Comparison of ENCODE assay signal across 1 cellular context in the genomic region with DNA sequence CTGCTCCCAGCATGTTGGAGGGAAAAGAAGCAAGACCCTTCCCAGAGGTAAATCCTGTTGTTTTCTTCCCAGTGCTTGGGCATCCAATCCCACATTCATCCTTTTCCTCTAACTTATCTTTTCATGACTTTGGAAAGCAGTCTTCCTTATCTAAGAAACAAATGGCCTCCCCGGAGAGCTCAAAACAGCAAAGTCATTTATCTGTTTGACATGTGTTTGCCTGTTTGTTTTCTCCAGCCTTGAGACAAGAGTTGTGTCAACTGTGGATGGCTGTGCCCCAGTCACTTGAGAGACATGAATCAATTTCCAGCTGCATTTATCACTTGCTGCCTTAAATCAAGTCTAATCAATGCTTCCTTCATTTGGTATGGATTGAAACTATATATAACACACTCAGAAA.
TF ChIP-seq lines count a peak whose summit lies in the region.

No MANE protein-coding gene starts in this region.

TF ChIP-seq in K562, 482 proteins besides CTCF, POLR2A, EP300 and RAD21 (continued from another document and continues in another):
- no peak for TF ChIP-seq REST (CRISPR knock-in tag; IDR thresholded peaks at IDR 0.05; ENCODE audit: low read depth)
- peak; percentile 64; the same call in 1 of the 2 replicates for TF ChIP-seq MTA3 (IDR thresholded peaks at IDR 0.05; ENCODE audit: borderline replicate concordance)
- TF ChIP-seq ZNF445 (CRISPR knock-in tag; IDR thresholded peaks at IDR 0.05; ENCODE audit: low read depth), result no peak
- TF ChIP-seq CBX3 (IDR thresholded peaks at IDR 0.05; ENCODE audit: borderline replicate concordance in 1 of 2, low read length in 2 of 2), result 0 out of 3 replicates have a peak, but pooled peaks of 1 of the 2 experiments have one; percentile 34
- peak; percentile 93 for TF ChIP-seq MAFG (tag; conservative IDR thresholded peaks at IDR 0.05)
- TF ChIP-seq RFX1 (IDR thresholded peaks at IDR 0.05), result peak; percentile 7; the same call in 1 of the 2 replicates
- no peak for TF ChIP-seq ZNF224 (CRISPR knock-in tag; IDR thresholded peaks at IDR 0.05)
- no peak for TF ChIP-seq ZFP1 (CRISPR knock-in tag; IDR thresholded peaks at IDR 0.05)
- no peak for TF ChIP-seq KLF1 (tag; IDR thresholded peaks at IDR 0.05)
- TF ChIP-seq FOXP4 (CRISPR knock-in tag; IDR thresholded peaks at IDR 0.05; ENCODE audit: borderline replicate concordance), result no peak
- peak; percentile 62 for TF ChIP-seq L3MBTL2 (IDR thresholded peaks at IDR 0.05)
- peak; percentile 68; the same call in 1 of the 2 replicates for TF ChIP-seq NCOA1 (IDR thresholded peaks at IDR 0.05; ENCODE audit: low read depth)
- peak; percentile 77 for TF ChIP-seq MEF2D (tag; conservative IDR thresholded peaks at IDR 0.05; ENCODE audit: low read depth)
- no peak for TF ChIP-seq DNMT1 (IDR thresholded peaks at IDR 0.05)
- TF ChIP-seq DIDO1 (tag; IDR thresholded peaks at IDR 0.05; ENCODE audit: low read depth), result no peak
- TF ChIP-seq NEUROD1 (IDR thresholded peaks at IDR 0.05; ENCODE audit: borderline replicate concordance, low read depth, low read length, partially characterized antibody), result peak; percentile 66
- TF ChIP-seq PYGO2 (tag; IDR thresholded peaks at IDR 0.05), result 0 out of 2 replicates have a peak, but pooled peaks have one; percentile 23
- no peak for TF ChIP-seq TGIF2 (CRISPR knock-in tag; IDR thresholded peaks at IDR 0.05)
- TF ChIP-seq ZNF583 (CRISPR knock-in tag; IDR thresholded peaks at IDR 0.05), result no peak
- TF ChIP-seq MTA2 (IDR thresholded peaks at IDR 0.05; ENCODE audit: low read depth), result peak; percentile 79
- TF ChIP-seq ESRRB (CRISPR knock-in tag; IDR thresholded peaks at IDR 0.05; ENCODE audit: borderline replicate concordance), result no peak
- TF ChIP-seq BHLHE40 (IDR thresholded peaks at IDR 0.05; ENCODE audit: low read length), result peak; percentile 36; the same call in 1 of the 2 replicates
- TF ChIP-seq ZKSCAN8 (CRISPR knock-in tag; IDR thresholded peaks at IDR 0.05), result no peak
- TF ChIP-seq MECOM (CRISPR knock-in tag; IDR thresholded peaks at IDR 0.05), result peak; percentile 89
- TF ChIP-seq HMGXB4 (CRISPR knock-in tag; IDR thresholded peaks at IDR 0.05), result no peak
- TF ChIP-seq, protein P1, sequence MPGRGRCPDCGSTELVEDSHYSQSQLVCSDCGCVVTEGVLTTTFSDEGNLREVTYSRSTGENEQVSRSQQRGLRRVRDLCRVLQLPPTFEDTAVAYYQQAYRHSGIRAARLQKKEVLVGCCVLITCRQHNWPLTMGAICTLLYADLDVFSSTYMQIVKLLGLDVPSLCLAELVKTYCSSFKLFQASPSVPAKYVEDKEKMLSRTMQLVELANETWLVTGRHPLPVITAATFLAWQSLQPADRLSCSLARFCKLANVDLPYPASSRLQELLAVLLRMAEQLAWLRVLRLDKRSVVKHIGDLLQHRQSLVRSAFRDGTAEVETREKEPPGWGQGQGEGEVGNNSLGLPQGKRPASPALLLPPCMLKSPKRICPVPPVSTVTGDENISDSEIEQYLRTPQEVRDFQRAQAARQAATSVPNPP (IDR thresholded peaks at IDR 0.05; ENCODE audit: borderline replicate concordance, insufficient read depth, insufficient read length), result no peak
- TF ChIP-seq TRIM28 (IDR thresholded peaks at IDR 0.05), result no peak
- TF ChIP-seq OTX1 (CRISPR knock-in tag; IDR thresholded peaks at IDR 0.05), result no peak
- no peak for TF ChIP-seq CBX1 (IDR thresholded peaks at IDR 0.05; ENCODE audit: low read depth)
- TF ChIP-seq NCOA2 (IDR thresholded peaks at IDR 0.05; ENCODE audit: partially characterized antibody in 2 of 2), result peak in 1 of 2 experiments; percentile 27
- TF ChIP-seq ZBTB5 (IDR thresholded peaks at IDR 0.05), result no peak
- TF ChIP-seq ZNF717 (CRISPR knock-in tag; IDR thresholded peaks at IDR 0.05), result no peak
- TF ChIP-seq, protein P2, sequence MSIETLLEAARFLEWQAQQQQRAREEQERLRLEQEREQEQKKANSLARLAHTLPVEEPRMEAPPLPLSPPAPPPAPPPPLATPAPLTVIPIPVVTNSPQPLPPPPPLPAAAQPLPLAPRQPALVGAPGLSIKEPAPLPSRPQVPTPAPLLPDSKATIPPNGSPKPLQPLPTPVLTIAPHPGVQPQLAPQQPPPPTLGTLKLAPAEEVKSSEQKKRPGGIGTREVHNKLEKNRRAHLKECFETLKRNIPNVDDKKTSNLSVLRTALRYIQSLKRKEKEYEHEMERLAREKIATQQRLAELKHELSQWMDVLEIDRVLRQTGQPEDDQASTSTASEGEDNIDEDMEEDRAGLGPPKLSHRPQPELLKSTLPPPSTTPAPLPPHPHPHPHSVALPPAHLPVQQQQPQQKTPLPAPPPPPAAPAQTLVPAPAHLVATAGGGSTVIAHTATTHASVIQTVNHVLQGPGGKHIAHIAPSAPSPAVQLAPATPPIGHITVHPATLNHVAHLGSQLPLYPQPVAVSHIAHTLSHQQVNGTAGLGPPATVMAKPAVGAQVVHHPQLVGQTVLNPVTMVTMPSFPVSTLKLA (conservative IDR thresholded peaks at IDR 0.05), result peak; percentile 43 to 74; a peak in 2 of 4 replicates
- TF ChIP-seq VEZF1 (CRISPR knock-in tag; IDR thresholded peaks at IDR 0.05), result peak; percentile 47
- no peak for TF ChIP-seq RBM39 (optimal IDR thresholded peaks at IDR 0.05; ENCODE audit: low read depth, low read length)
- no peak for TF ChIP-seq ZNF134 (CRISPR knock-in tag; conservative IDR thresholded peaks at IDR 0.05)
- peak; percentile 48; the same call in 1 of the 2 replicates for TF ChIP-seq MYNN (IDR thresholded peaks at IDR 0.05)
- TF ChIP-seq MYNN (CRISPR knock-in tag; IDR thresholded peaks at IDR 0.05), result no peak
- TF ChIP-seq CSDE1 (IDR thresholded peaks at IDR 0.05), result no peak
- no peak for TF ChIP-seq ZNF655 (CRISPR knock-in tag; IDR thresholded peaks at IDR 0.05)
- no peak for TF ChIP-seq HIVEP1 (CRISPR knock-in tag; IDR thresholded peaks at IDR 0.05)
- TF ChIP-seq, protein P3, sequence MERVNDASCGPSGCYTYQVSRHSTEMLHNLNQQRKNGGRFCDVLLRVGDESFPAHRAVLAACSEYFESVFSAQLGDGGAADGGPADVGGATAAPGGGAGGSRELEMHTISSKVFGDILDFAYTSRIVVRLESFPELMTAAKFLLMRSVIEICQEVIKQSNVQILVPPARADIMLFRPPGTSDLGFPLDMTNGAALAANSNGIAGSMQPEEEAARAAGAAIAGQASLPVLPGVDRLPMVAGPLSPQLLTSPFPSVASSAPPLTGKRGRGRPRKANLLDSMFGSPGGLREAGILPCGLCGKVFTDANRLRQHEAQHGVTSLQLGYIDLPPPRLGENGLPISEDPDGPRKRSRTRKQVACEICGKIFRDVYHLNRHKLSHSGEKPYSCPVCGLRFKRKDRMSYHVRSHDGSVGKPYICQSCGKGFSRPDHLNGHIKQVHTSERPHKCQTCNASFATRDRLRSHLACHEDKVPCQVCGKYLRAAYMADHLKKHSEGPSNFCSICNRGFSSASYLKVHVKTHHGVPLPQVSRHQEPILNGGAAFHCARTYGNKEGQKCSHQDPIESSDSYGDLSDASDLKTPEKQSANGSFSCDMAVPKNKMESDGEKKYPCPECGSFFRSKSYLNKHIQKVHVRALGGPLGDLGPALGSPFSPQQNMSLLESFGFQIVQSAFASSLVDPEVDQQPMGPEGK (CRISPR knock-in tag; IDR thresholded peaks at IDR 0.05; ENCODE audit: borderline replicate concordance), result no peak
- TF ChIP-seq, protein P4, sequence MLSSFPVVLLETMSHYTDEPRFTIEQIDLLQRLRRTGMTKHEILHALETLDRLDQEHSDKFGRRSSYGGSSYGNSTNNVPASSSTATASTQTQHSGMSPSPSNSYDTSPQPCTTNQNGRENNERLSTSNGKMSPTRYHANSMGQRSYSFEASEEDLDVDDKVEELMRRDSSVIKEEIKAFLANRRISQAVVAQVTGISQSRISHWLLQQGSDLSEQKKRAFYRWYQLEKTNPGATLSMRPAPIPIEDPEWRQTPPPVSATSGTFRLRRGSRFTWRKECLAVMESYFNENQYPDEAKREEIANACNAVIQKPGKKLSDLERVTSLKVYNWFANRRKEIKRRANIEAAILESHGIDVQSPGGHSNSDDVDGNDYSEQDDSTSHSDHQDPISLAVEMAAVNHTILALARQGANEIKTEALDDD (IDR thresholded peaks at IDR 0.05), result no peak
- TF ChIP-seq TAL1 (IDR thresholded peaks at IDR 0.05), result peak; percentile 92
- TF ChIP-seq BDP1 (IDR thresholded peaks at IDR 0.05; ENCODE audit: insufficient read depth, insufficient read length), result no peak
- TF ChIP-seq ZNF347 (CRISPR knock-in tag; IDR thresholded peaks at IDR 0.05; ENCODE audit: low read depth), result no peak
- TF ChIP-seq HDAC3 (IDR thresholded peaks at IDR 0.05; ENCODE audit: borderline replicate concordance, partially characterized antibody), result peak; percentile 75
